In the genomic region with DNA sequence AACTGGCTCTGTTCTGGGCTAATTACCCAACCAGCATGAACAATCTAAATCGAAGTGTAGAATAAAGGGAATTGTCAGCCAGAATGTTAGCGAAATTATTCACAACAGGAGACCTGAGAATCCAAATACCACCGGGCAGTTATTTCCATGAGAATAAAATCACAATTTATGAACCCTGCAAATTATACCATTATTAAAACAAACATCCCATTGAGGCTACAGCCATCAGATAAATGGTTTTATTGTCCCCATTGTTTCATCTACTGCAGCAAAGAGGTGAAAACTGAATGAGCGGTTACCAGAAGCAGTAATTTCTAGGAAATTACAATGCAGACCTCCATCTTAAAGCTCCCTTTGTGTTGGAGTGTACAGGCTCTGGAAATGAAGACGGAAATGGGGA, we compare ENCODE assay signal across 19 cellular contexts. TPM values are rescaled to one million over a fixed set of nuclear protein-coding genes. Genes with fewer than 3 reads are reported as not detected.
DNase-seq lines count a peak whose midpoint lies in the region; ATAC-seq and TF ChIP-seq lines count a peak whose summit lies in the region.
"Had no signal": no experiment of that assay in that cellular context is flagged by ENCODE, and none has a peak within 500 bp of the region (broad histone marks: within the 10 kb centered on the region; RNA-seq: fewer than 3 reads in every experiment).

No MANE protein-coding gene starts in this region.

- peaks cover 34% of the 10 kb centered on the region for H3K4me1 Mint-ChIP-seq in neural crest cell

- no peak overlapping the region for H3K4me3 Mint-ChIP-seq in neural crest cell
- H3K4me3 Mint-ChIP-seq: WTC11 had no signal

- H3K36me3 Mint-ChIP-seq in neural crest cell (ENCODE audit: low read depth): peaks cover 10% of the 10 kb centered on the region

- H3K27ac Mint-ChIP-seq in neural crest cell (ENCODE audit: unreplicated experiment): peak overlapping the region; percentile 96

- DNase-seq in Ammon's horn (ENCODE audit: low spot score) (peak; percentile 20), NCI-H1930 (lab: John Stamatoyannopoulos, UW) (peak; percentile 86 to 90), SK-MEL-5 (ENCODE audit: low read depth, low spot score) (peak; percentile 85), neural crest cell (ENCODE audit: low read depth, low spot score) (no peak), foreskin melanocyte (no peak)
- DNase-seq: ACHN; activated CD4-positive, alpha-beta T cell treated with anti-CD3 and anti-CD28 coated beads, Interleukin-2, amount 50 U/mL, for 48 hours; activated gamma-delta T cell treated with Interleukin-2 at 50 U/mL for 16 hours; adrenal gland; cortex of kidney; heart left ventricle; left lung; ovary; SK-N-SH had no signal

- H3K9me3 Mint-ChIP-seq in neural crest cell: peaks cover 5% of the 10 kb centered on the region

- in situ Hi-C loops in SK-MEL-5 (cut with HindIII; ENCODE audit: low pct_unique_long_range_greater_than_20kb, low sequenced_read_pairs): no loop called here

- no peaks in the 10 kb centered on the region for H3K27me3 Mint-ChIP-seq in neural crest cell (ENCODE audit: low read depth)

- TF ChIP-seq CTCF in neural crest cell (conservative IDR thresholded peaks at IDR 0.05): no peak

- ATAC-seq in HG03469 (IDR thresholded peaks at IDR 0.05; ENCODE audit: unreplicated experiment): no peak
- ATAC-seq in HG03045 (IDR thresholded peaks at IDR 0.05; ENCODE audit: unreplicated experiment): no peak
- no peak for ATAC-seq in HG03521 (IDR thresholded peaks at IDR 0.05; ENCODE audit: unreplicated experiment)
- ATAC-seq: heart left ventricle, left lung, sciatic nerve, WTC11 had no signal

RNA-seq across cellular contexts. Expression of a gene that starts 21.7 kb away (rescaled TPM):
- 25.7 and 27.0 TPM in 2 replicates for total RNA-seq in SK-MEL-5 (2014; rRNA removed; shearing (Covaris generic))
- polyA plus RNA-seq in SK-MEL-5 (2015; cell fraction: cytosol; rRNA removed): 46.0 and 55.9 TPM in 2 replicates
- polyA plus RNA-seq in SK-MEL-5 (2015; cell fraction: nucleus; rRNA removed): 40.7 and 61.5 TPM in 2 replicates
- 46.6 and 47.3 TPM in 2 replicates for total RNA-seq in neural crest cell

Comparison
In these comparisons a context has a peak if more than half of its experiments do, and no peak if none do; other contexts are left out.
1. DNase-seq: peak in Ammon's horn (single experiment), NCI-H1930 (2 of 2) and SK-MEL-5 (single experiment); none in neural crest cell (single experiment) and foreskin melanocyte (single experiment).